ENCODE assay signal across 8 cellular contexts in the genomic region with DNA sequence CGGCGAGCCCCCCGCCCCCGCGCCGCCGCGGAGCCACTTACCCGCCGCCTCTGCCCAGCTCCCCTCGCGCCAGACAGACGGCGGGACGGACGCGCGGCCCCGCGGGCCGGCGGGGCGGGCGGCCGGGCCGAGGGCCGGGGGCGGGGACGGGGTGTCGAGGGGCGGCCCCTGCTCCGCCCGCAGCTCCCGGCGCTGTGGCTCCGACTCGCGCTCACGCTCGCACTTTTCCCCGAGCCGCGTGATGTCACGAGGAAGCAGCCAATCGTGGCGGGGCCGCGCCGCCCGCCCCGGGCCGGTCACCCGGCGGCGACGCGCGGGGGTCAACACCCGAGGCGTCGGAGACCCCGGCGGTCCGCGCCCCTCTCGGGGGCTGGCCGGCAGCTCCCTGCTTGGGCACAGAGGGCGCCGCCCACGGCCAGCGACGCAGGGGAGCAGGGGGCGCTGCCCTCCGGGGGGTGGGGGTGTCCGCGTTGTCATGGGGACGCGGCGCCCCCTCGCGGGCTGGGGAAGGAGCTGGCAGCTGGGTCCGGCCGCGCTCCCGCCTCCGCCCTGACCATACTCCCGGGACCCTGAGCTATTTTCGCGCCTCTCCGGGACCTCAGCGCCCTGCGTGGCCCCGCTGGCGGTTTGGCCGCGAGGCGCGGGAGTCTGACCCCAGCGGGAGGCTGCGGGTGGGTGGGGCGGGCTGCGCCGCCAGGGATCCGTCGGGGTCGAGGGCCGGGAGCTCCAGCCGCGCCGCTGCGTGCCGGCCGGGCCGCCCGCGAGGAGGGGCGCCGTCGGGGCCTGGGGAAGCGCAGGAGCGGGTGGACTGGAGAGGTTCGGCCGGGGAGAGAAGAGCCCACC. TPM values are rescaled to one million over a fixed set of nuclear protein-coding genes. Genes with fewer than 3 reads are reported as not detected.
DNase-seq lines count a peak whose midpoint lies in the region; TF ChIP-seq lines count a peak whose summit lies in the region.

A gene (minus strand): TSS at position 199 of the 843 bp plus-strand sequence. CDS start 5,219 bp downstream, outside the sequence.

- TF ChIP-seq EP300 in stomach (IDR thresholded peaks at IDR 0.05), result no peak

- H3K4me1 ChIP-seq in BLaER1 treated with 17β-estradiol and CSF1 and Interleukin-3, amounts not matched to agents 10 nM and 100 nM, result peaks cover 15 to 54% (median 42%) of the 10 kb centered on the region in 10 experiments; a peak in 19 of 20 replicates
- peaks cover 22% of the 10 kb centered on the region for H3K4me1 ChIP-seq in adipocyte (ENCODE audit: control insufficient read depth, insufficient read depth, low read length)
- peaks cover 41 to 49% (median 46%) of the 10 kb centered on the region in 4 donors for H3K4me1 ChIP-seq in stomach

- in situ Hi-C loops in GM13976 (cut with MboI; ENCODE audit: low sequenced_read_pairs, unreplicated experiment), result no loop called here

- H3K4me2 ChIP-seq in BLaER1 treated with 17β-estradiol and CSF1 and Interleukin-3, amounts not matched to agents 10 nM and 100 nM, result peak within 1 kb of the TSS; percentile 74 to 89 (median 79)

- 0 to 4% (median 1%) methylated on average over 20 to 123 of the region's 123 CpGs for WGBS in stomach, 5 donors

- H3K9ac ChIP-seq in BLaER1 treated with 17β-estradiol and CSF1 and Interleukin-3, amounts not matched to agents 10 nM and 100 nM, result no peak within 1 kb of the TSS
- no peak within 1 kb of the TSS for H3K9ac ChIP-seq in adipocyte (ENCODE audit: low read length)

- TF ChIP-seq CTCF in GM13976 (IDR thresholded peaks at IDR 0.05; ENCODE audit: borderline replicate concordance, control extremely low read depth, extremely low read depth, insufficient read depth, missing control alignments), result no peak
- peak in 2 of 7 experiments; percentile 16 to 28 for TF ChIP-seq CTCF in stomach (IDR thresholded peaks at IDR 0.05)

- no peak for TF ChIP-seq POLR2A in stomach (IDR thresholded peaks at IDR 0.05)

- H3K36me3 ChIP-seq in BLaER1 treated with 17β-estradiol and CSF1 and Interleukin-3, amounts not matched to agents 10 nM and 100 nM, result peaks cover 4 to 15% (median 11%) of the 10 kb centered on the region in 11 experiments; a peak in 20 of 22 replicates
- H3K36me3 ChIP-seq in adipocyte (ENCODE audit: control insufficient read depth, insufficient read depth, low read length, severe bottlenecking) (peaks cover 19% of the 10 kb centered on the region), stomach (peaks cover 1 to 15% (median 12%) of the 10 kb centered on the region in 4 donors)

- DNase-seq in GM13976 (ENCODE audit: low spot score) (peak; percentile 80), NCI-H146 treated with DMSO at 0.1 percent for 48 hours (lab: John Stamatoyannopoulos, UW; ENCODE audit: unreplicated experiment) (peak; percentile 53), adipocyte (ENCODE audit: low read depth) (peak; percentile 66), iris pigment epithelial cell (ENCODE audit: low read depth) (peak; percentile 47), stomach (no peak), pons (ENCODE audit: low spot score) (no peak)
- no peak for DNase-seq in stimulated activated CD4-positive, alpha-beta T cell treated with anti-CD3 and anti-CD28 coated beads, Interleukin-1b, Interleukin-23, amount 100 ng/mL, for 48 hours

- intact Hi-C loops in stomach (cut with DNase I; ENCODE audit: low total_unique reads), result loop anchor here (5.0 kb wide), 1 partner anchor 141 kb away; no protein-coding TSS in a partner anchor

- peaks cover 17 to 98% (median 80%) of the 10 kb centered on the region in 11 experiments; a peak in 20 of 22 replicates for H4K20me1 ChIP-seq in BLaER1 treated with 17β-estradiol and CSF1 and Interleukin-3, amounts not matched to agents 10 nM and 100 nM

- no peaks in the 10 kb centered on the region for H3K9me3 ChIP-seq in BLaER1 treated with 17β-estradiol and CSF1 and Interleukin-3, amounts not matched to agents 10 nM and 100 nM (replicated peaks in 1 of 11)
- H3K9me3 ChIP-seq in adipocyte (ENCODE audit: control insufficient read depth, low read length), result no peaks in the 10 kb centered on the region
- no peaks in the 10 kb centered on the region for H3K9me3 ChIP-seq in stomach

- peak within 1 kb of the TSS; percentile 37 to 68 (median 50); a peak in 18 of 20 replicates for H3K4me3 ChIP-seq in BLaER1 treated with 17β-estradiol and CSF1 and Interleukin-3, amounts not matched to agents 10 nM and 100 nM
- H3K4me3 ChIP-seq in adipocyte (ENCODE audit: low read length) (peak within 1 kb of the TSS; percentile 72), stomach (peak within 1 kb of the TSS; percentile 40 to 63 (median 47))

- no peak within 1 kb of the TSS for H3K27ac ChIP-seq in BLaER1 treated with 17β-estradiol and CSF1 and Interleukin-3, amounts not matched to agents 10 nM and 100 nM
- H3K27ac ChIP-seq in stomach, result no peak within 1 kb of the TSS

- H3K27me3 ChIP-seq in BLaER1 treated with 17β-estradiol and CSF1 and Interleukin-3, amounts not matched to agents 10 nM and 100 nM, result peaks cover 67 to 77% (median 73%) of the 10 kb centered on the region in 11 experiments
- H3K27me3 ChIP-seq in adipocyte (replicated peaks; ENCODE audit: control insufficient read depth, insufficient read depth, low read length) (peaks cover 6% of the 10 kb centered on the region), stomach (peaks cover 17 to 67% (median 56%) of the 10 kb centered on the region in 3 donors)

RNA-seq across cellular contexts. Expression of the gene that starts here (rescaled TPM):
- total RNA-seq in stomach, result 1 to 10 TPM in 1 of 5 donors, under 1 TPM in 1, not detected in 3; 0.37 to 2.8 TPM
- not detected for polyA plus RNA-seq in stomach

Comparison
In these comparisons a context has a peak if more than half of its experiments do, and no peak if none do; other contexts are left out.
1. DNase-seq: peak in GM13976 (single experiment), NCI-H146 treated with DMSO at 0.1 percent for 48 hours (single experiment), adipocyte (single experiment) and iris pigment epithelial cell (single experiment); none in stomach (single experiment), pons (single experiment) and stimulated activated CD4-positive, alpha-beta T cell treated with anti-CD3 and anti-CD28 coated beads, Interleukin-1b, Interleukin-23, amount 100 ng/mL, for 48 hours (single experiment).
2. Peak in every context shown above with its lines, with median percentiles within 50 percentile points of each other: H3K4me3 ChIP-seq.